Comparison of ENCODE assay signal across 16 cellular contexts in genomic region chr2:129780316-129781282, GRCh38.
A peak's percentile ranks its signal among the peaks of the same experiment; 100 is the strongest.
DNase-seq lines count a peak whose midpoint lies in the region; ATAC-seq and TF ChIP-seq lines count a peak whose summit lies in the region.
"Had no signal": no experiment of that assay in that cellular context is flagged by ENCODE, and none has a peak within 500 bp of the region (broad histone marks: within the 10 kb centered on the region; RNA-seq: fewer than 3 reads in every experiment).

No MANE protein-coding gene starts in this region.

- H3K9me3 Mint-ChIP-seq in neural progenitor cell = no peaks in the 10 kb centered on the region

- H3K27ac Mint-ChIP-seq in neural progenitor cell = peak overlapping the region; percentile 26

- H3K27me3 ChIP-seq in right atrium auricular region = no peaks in the 10 kb centered on the region
- no peaks in the 10 kb centered on the region for H3K27me3 ChIP-seq in neural progenitor cell
- H3K27me3 ChIP-seq in WERI-Rb-1 (ENCODE audit: insufficient read depth, low read depth, severe bottlenecking) = no peaks in the 10 kb centered on the region

- H3K9me3 ChIP-seq in right atrium auricular region (no peaks in the 10 kb centered on the region), neural progenitor cell (ENCODE audit: low read depth) (no peaks in the 10 kb centered on the region), WERI-Rb-1 (ENCODE audit: severe bottlenecking) (no peaks in the 10 kb centered on the region)
- H3K9me3 ChIP-seq: A549 had no signal

- H3K79me2 ChIP-seq in neural progenitor cell (ENCODE audit: low read depth) = no peaks in the 10 kb centered on the region

- intact Hi-C loops in Right ventricle myocardium superior (cut with DNase I) = no loop called here

- no peak for DNase-seq in Right ventricle myocardium superior
- no peak for DNase-seq in right atrium auricular region (ENCODE audit: low spot score)
- peak; percentile 52 for DNase-seq in coronary artery (ENCODE audit: low spot score)
- DNase-seq in neural progenitor cell (ENCODE audit: low spot score) = no peak
- DNase-seq in WERI-Rb-1 = no peak
- no peak for DNase-seq in NK-92 treated with Interleukin-12 subunit alpha and Interleukin-12 subunit beta, amount 100 ng/mL, for 24 hours (lab: John Stamatoyannopoulos, UW)
- DNase-seq: C1 segment of cervical spinal cord, DND-41, KBM-7, MV-4-11, NCI-H1417, NCI-H1930, NCI-H446, PC-9 had no signal

- H3K4me1 ChIP-seq in right atrium auricular region = no peaks in the 10 kb centered on the region
- H3K4me1 ChIP-seq in neural progenitor cell = peaks cover 13% of the 10 kb centered on the region
- H3K4me1 ChIP-seq: A549 had no signal

- H3K36me3 ChIP-seq in right atrium auricular region (no peaks in the 10 kb centered on the region), neural progenitor cell (no peaks in the 10 kb centered on the region), WERI-Rb-1 (no peaks in the 10 kb centered on the region)

- no peaks in the 10 kb centered on the region for H3K36me3 Mint-ChIP-seq in neural progenitor cell

- H3K4me3 Mint-ChIP-seq in neural progenitor cell = no peak overlapping the region

- no peak for TF ChIP-seq CTCF in right atrium auricular region (IDR thresholded peaks at IDR 0.05)
- TF ChIP-seq CTCF in coronary artery (IDR thresholded peaks at IDR 0.05) = no peak
- no peak for TF ChIP-seq CTCF in neural progenitor cell (IDR thresholded peaks at IDR 0.05)
- TF ChIP-seq CTCF in WERI-Rb-1 (IDR thresholded peaks at IDR 0.05; ENCODE audit: low read depth, low read length) = no peak

- no peak overlapping the region for H3K9ac ChIP-seq in neural progenitor cell

- H4K20me1 ChIP-seq in neural progenitor cell (ENCODE audit: low read depth) = no peaks in the 10 kb centered on the region

- H3K4me3 ChIP-seq in right atrium auricular region (no peak overlapping the region), coronary artery (no peak overlapping the region), neural progenitor cell (no peak overlapping the region), WERI-Rb-1 (ENCODE audit: low read depth, low read length) (no peak overlapping the region)
- H3K4me3 ChIP-seq: A549, PC-9 had no signal

- H3F3A ChIP-seq in neural progenitor cell (ENCODE audit: low read depth) = no peaks in the 10 kb centered on the region

- H2AFZ ChIP-seq in neural progenitor cell (replicated peaks) = no peak overlapping the region
- H2AFZ ChIP-seq: PC-9 had no signal

- peaks cover 31% of the 10 kb centered on the region for H3K4me1 Mint-ChIP-seq in neural progenitor cell

- ATAC-seq in Right ventricle myocardium superior (ENCODE audit: poor library complexity) (peak; percentile 51), GM21367 (IDR thresholded peaks at IDR 0.05; ENCODE audit: unreplicated experiment) (no peak)
- ATAC-seq: A549 had no signal

- H3K27me3 Mint-ChIP-seq in neural progenitor cell (ENCODE audit: insufficient read depth, low read depth) = no peaks in the 10 kb centered on the region

- peak overlapping the region; percentile 35 for H3K4me2 ChIP-seq in neural progenitor cell
- H3K4me2 ChIP-seq: A549, PC-9 had no signal

- no peak overlapping the region for H3K27ac ChIP-seq in right atrium auricular region
- H3K27ac ChIP-seq in coronary artery = no peak overlapping the region
- no peak overlapping the region for H3K27ac ChIP-seq in neural progenitor cell
- no peak overlapping the region for H3K27ac ChIP-seq in WERI-Rb-1
- H3K27ac ChIP-seq: A549, PC-9 had no signal
